Comparison of ENCODE assay signal across 1 cellular context in the genomic region with DNA sequence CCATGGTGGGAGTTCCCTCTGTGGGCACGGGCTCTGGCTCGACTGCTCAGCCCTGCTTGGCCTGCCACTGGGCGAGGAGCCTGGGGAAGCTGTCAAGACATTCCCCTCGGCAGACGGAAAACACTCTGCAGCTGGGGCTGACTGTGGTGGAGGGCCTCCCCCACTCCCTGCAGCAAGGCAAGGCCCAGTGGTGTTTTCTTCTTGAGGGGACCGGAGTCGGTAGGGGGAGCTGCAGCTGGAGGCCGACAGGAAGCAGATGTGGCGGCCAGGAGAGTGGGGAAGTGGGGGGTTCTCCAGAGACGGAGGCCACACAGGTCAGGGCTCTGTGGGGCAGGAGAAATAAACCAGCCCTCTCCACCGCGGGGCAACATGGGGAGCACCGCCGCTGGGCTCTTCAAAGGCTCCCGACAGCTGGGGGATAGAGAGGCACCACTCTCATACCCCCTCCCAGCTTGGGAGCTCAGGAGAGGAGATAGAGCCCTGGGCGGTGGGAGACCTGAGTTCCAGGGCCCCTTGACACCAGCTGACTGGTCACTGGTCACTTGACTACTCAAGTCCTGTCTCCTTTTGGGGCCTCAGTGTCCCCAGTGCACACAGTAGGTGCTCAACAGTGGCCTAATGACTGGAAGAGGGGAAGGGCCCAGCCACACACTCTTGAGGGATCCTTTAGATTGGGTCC.
TF ChIP-seq lines count a peak whose summit lies in the region.

No MANE protein-coding gene starts in this region.

TF ChIP-seq in GM23338, 12 proteins besides CTCF, POLR2A, EP300 and RAD21 (continued from another document):
- TF ChIP-seq, protein P1, sequence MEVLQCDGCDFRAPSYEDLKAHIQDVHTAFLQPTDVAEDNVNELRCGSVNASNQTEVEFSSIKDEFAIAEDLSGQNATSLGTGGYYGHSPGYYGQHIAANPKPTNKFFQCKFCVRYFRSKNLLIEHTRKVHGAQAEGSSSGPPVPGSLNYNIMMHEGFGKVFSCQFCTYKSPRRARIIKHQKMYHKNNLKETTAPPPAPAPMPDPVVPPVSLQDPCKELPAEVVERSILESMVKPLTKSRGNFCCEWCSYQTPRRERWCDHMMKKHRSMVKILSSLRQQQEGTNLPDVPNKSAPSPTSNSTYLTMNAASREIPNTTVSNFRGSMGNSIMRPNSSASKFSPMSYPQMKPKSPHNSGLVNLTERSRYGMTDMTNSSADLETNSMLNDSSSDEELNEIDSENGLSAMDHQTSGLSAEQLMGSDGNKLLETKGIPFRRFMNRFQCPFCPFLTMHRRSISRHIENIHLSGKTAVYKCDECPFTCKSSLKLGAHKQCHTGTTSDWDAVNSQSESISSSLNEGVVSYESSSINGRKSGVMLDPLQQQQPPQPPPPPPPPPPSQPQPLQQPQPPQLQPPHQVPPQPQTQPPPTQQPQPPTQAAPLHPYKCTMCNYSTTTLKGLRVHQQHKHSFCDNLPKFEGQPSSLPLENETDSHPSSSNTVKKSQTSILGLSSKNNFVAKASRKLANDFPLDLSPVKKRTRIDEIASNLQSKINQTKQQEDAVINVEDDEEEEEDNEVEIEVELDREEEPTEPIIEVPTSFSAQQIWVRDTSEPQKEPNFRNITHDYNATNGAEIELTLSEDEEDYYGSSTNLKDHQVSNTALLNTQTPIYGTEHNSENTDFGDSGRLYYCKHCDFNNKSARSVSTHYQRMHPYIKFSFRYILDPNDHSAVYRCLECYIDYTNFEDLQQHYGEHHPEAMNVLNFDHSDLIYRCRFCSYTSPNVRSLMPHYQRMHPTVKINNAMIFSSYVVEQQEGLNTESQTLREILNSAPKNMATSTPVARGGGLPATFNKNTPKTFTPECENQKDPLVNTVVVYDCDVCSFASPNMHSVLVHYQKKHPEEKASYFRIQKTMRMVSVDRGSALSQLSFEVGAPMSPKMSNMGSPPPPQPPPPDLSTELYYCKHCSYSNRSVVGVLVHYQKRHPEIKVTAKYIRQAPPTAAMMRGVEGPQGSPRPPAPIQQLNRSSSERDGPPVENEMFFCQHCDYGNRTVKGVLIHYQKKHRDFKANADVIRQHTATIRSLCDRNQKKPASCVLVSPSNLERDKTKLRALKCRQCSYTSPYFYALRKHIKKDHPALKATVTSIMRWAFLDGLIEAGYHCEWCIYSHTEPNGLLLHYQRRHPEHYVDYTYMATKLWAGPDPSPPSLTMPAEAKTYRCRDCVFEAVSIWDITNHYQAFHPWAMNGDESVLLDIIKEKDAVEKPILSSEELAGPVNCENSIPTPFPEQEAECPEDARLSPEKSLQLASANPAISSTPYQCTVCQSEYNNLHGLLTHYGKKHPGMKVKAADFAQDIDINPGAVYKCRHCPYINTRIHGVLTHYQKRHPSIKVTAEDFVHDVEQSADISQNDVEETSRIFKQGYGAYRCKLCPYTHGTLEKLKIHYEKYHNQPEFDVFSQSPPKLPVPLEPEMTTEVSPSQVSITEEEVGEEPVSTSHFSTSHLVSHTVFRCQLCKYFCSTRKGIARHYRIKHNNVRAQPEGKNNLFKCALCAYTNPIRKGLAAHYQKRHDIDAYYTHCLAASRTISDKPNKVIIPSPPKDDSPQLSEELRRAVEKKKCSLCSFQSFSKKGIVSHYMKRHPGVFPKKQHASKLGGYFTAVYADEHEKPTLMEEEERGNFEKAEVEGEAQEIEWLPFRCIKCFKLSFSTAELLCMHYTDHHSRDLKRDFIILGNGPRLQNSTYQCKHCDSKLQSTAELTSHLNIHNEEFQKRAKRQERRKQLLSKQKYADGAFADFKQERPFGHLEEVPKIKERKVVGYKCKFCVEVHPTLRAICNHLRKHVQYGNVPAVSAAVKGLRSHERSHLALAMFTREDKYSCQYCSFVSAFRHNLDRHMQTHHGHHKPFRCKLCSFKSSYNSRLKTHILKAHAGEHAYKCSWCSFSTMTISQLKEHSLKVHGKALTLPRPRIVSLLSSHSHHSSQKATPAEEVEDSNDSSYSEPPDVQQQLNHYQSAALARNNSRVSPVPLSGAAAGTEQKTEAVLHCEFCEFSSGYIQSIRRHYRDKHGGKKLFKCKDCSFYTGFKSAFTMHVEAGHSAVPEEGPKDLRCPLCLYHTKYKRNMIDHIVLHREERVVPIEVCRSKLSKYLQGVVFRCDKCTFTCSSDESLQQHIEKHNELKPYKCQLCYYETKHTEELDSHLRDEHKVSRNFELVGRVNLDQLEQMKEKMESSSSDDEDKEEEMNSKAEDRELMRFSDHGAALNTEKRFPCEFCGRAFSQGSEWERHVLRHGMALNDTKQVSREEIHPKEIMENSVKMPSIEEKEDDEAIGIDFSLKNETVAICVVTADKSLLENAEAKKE (CRISPR knock-in tag; IDR thresholded peaks at IDR 0.05) = no peak
- TF ChIP-seq EZH2 (IDR thresholded peaks at IDR 0.05; ENCODE audit: low read depth, unreplicated experiment) = no peak
- no peak for TF ChIP-seq ZNF114 (CRISPR knock-in tag; IDR thresholded peaks at IDR 0.05)
- TF ChIP-seq POLR2AphosphoS5 (IDR thresholded peaks at IDR 0.05; ENCODE audit: low read depth) = no peak
- TF ChIP-seq CREB1 (CRISPR knock-in tag; IDR thresholded peaks at IDR 0.05; ENCODE audit: low read depth) = no peak
- TF ChIP-seq EZH2phosphoT487 (IDR thresholded peaks at IDR 0.05; ENCODE audit: unreplicated experiment) = no peak
- TF ChIP-seq JUNB (IDR thresholded peaks at IDR 0.05; ENCODE audit: unreplicated experiment) = no peak
- TF ChIP-seq, protein P2, sequence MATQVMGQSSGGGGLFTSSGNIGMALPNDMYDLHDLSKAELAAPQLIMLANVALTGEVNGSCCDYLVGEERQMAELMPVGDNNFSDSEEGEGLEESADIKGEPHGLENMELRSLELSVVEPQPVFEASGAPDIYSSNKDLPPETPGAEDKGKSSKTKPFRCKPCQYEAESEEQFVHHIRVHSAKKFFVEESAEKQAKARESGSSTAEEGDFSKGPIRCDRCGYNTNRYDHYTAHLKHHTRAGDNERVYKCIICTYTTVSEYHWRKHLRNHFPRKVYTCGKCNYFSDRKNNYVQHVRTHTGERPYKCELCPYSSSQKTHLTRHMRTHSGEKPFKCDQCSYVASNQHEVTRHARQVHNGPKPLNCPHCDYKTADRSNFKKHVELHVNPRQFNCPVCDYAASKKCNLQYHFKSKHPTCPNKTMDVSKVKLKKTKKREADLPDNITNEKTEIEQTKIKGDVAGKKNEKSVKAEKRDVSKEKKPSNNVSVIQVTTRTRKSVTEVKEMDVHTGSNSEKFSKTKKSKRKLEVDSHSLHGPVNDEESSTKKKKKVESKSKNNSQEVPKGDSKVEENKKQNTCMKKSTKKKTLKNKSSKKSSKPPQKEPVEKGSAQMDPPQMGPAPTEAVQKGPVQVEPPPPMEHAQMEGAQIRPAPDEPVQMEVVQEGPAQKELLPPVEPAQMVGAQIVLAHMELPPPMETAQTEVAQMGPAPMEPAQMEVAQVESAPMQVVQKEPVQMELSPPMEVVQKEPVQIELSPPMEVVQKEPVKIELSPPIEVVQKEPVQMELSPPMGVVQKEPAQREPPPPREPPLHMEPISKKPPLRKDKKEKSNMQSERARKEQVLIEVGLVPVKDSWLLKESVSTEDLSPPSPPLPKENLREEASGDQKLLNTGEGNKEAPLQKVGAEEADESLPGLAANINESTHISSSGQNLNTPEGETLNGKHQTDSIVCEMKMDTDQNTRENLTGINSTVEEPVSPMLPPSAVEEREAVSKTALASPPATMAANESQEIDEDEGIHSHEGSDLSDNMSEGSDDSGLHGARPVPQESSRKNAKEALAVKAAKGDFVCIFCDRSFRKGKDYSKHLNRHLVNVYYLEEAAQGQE (IDR thresholded peaks at IDR 0.05; ENCODE audit: unreplicated experiment) = no peak
